ENCODE assay signal across 18 cellular contexts in the genomic region with DNA sequence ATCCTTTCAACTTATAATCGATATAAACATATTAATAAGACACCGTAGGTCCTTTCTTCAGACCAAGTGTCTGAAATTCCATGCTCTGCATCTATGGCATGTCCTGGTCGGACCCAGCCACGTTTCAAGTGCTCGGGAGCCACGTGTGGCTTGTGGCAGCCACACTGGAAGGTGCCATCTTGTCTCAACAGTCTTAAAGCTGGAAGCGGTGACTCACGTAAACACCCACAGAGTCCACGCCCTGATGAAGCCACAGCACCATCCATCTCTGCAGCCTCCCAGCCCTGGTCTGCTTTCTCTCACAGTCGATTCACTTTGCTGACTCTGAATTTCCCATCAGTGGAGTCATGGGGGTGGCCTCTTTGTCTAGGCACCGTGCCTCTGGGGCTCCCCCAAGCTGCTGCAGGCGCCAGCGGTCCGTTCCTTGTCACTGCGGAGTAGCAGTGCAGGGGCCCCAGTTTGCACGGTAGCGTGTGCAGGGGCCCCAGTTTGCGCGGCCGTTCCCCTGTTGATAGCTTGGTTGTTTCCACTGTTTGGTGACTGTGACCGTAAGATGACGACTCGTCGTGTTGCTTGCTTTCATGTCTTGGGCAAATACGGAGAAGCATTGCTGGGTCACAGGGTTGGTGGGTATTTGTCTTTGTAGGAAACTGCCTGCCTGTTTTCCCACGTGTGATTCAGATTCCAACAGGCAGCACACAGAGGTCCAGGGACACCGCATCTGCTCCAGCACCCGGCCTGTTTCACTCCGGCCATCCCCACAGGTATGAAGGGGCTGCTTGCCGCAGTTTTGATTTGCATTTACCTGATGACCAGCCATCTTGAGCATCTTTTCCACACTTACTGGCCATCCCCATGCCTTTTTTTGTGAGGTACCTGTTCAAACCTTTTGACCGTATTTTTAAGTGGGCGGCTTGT.
DNase-seq lines count a peak whose midpoint lies in the region; ATAC-seq and TF ChIP-seq lines count a peak whose summit lies in the region.
"Had no signal": no experiment of that assay in that cellular context is flagged by ENCODE, and none has a peak within 500 bp of the region (broad histone marks: within the 10 kb centered on the region; RNA-seq: fewer than 3 reads in every experiment).

No MANE protein-coding gene starts in this region.

- TF ChIP-seq POLR2A in sigmoid colon (IDR thresholded peaks at IDR 0.05), result no peak

- CTCF ChIA-PET in activated CD4-positive, alpha-beta T cell treated with anti-CD3 and anti-CD28 coated beads for 36 hours (lab: Charles Lee), result interaction anchor here (0.6 kb wide), 1 partner anchor 180 kb away, joined by 4 read pairs; no protein-coding TSS in a partner anchor

- H3K27me3 ChIP-seq in sigmoid colon, result no peaks in the 10 kb centered on the region
- H3K27me3 ChIP-seq: SJCRH30, thyroid gland had no signal

- no peak overlapping the region for H3K27ac Mint-ChIP-seq in activated CD4-positive, alpha-beta T cell treated with anti-CD3 and anti-CD28 coated beads for 36 hours
- no peak overlapping the region for H3K27ac Mint-ChIP-seq in glutamatergic neuron (ENCODE audit: unreplicated experiment)
- H3K27ac Mint-ChIP-seq: T-helper 2 cell treated with Interferon-gamma antibody and Interleukin-4, amounts not matched to agents 5 μg/mL and 100 μg/mL, for 36 hours had no signal

- WGBS in sigmoid colon, 2 donors, result 97% methylated on average over 32 of the region's 32 CpGs

- POLR2A ChIA-PET in activated CD4-positive, alpha-beta T cell treated with anti-CD3 and anti-CD28 coated beads for 36 hours (lab: Charles Lee), result no interaction called here

- ATAC-seq in activated CD4-positive, alpha-beta T cell treated with anti-CD3 and anti-CD28 coated beads for 36 hours, result no peak

- DNase-seq in activated CD4-positive, alpha-beta T cell treated with anti-CD3 and anti-CD28 coated beads for 36 hours, result peak; percentile 32
- no peak for DNase-seq in activated CD4-positive, alpha-beta T cell treated with anti-CD3 and anti-CD28 coated beads, Interleukin-2, amount 50 U/mL, for 1 hour
- peak; percentile 10 for DNase-seq in HT1080 (ENCODE audit: low read depth)
- peak; percentile 4 for DNase-seq in glutamatergic neuron
- DNase-seq in sigmoid colon, result peak; percentile 50
- no peak for DNase-seq in GM03348 (ENCODE audit: low spot score)
- no peak for DNase-seq in NCI-H2029 (lab: John Stamatoyannopoulos, UW)
- DNase-seq in retina, result no peak
- DNase-seq: 8988T; DMS 273 treated with DMSO at 0.1 percent for 48 hours; effector CD4-positive, alpha-beta T cell; NCI-H2081; NCI-H524 treated with DMSO at 0.1 percent for 48 hours; SJCRH30; thyroid gland had no signal

- H3K4me3 ChIP-seq in sigmoid colon, result no peak overlapping the region
- H3K4me3 ChIP-seq: SJCRH30, thyroid gland had no signal

- no peak for TF ChIP-seq EP300 in sigmoid colon (IDR thresholded peaks at IDR 0.05)

- no peak overlapping the region for H3K27ac ChIP-seq in sigmoid colon
- H3K27ac ChIP-seq: C4-2B, parathyroid adenoma, SJCRH30, thyroid gland had no signal

- no peaks in the 10 kb centered on the region for H3K9me3 Mint-ChIP-seq in activated CD4-positive, alpha-beta T cell treated with anti-CD3 and anti-CD28 coated beads for 36 hours (ENCODE audit: low read depth)
- peaks cover 16% of the 10 kb centered on the region for H3K9me3 Mint-ChIP-seq in glutamatergic neuron (ENCODE audit: unreplicated experiment)
- H3K9me3 Mint-ChIP-seq: T-helper 2 cell treated with Interferon-gamma antibody and Interleukin-4, amounts not matched to agents 5 μg/mL and 100 μg/mL, for 36 hours had no signal

- TF ChIP-seq CTCF in glutamatergic neuron (IDR thresholded peaks at IDR 0.05; ENCODE audit: partially characterized antibody, unreplicated experiment), result no peak
- no peak for TF ChIP-seq CTCF in sigmoid colon (IDR thresholded peaks at IDR 0.05)

- H3K4me1 ChIP-seq in sigmoid colon, result peaks cover 0 to 20% (median 16%) of the 10 kb centered on the region in 4 donors
- H3K4me1 ChIP-seq: parathyroid adenoma, SJCRH30, thyroid gland had no signal

- H3K36me3 Mint-ChIP-seq in activated CD4-positive, alpha-beta T cell treated with anti-CD3 and anti-CD28 coated beads for 36 hours (ENCODE audit: low read depth), result peaks cover 28% of the 10 kb centered on the region
- peaks cover 9% of the 10 kb centered on the region for H3K36me3 Mint-ChIP-seq in glutamatergic neuron (ENCODE audit: unreplicated experiment)

- H3K36me3 ChIP-seq in sigmoid colon, result peaks cover 37 to 72% (median 56%) of the 10 kb centered on the region in 4 donors
- H3K36me3 ChIP-seq: SJCRH30 had no signal

- H3K4me1 Mint-ChIP-seq in activated CD4-positive, alpha-beta T cell treated with anti-CD3 and anti-CD28 coated beads for 36 hours, result peaks cover 17% of the 10 kb centered on the region
- H3K4me1 Mint-ChIP-seq in glutamatergic neuron (ENCODE audit: low read depth, unreplicated experiment), result peaks cover 6% of the 10 kb centered on the region

- no peaks in the 10 kb centered on the region for H3K27me3 Mint-ChIP-seq in activated CD4-positive, alpha-beta T cell treated with anti-CD3 and anti-CD28 coated beads for 36 hours
- peaks cover 17% of the 10 kb centered on the region for H3K27me3 Mint-ChIP-seq in glutamatergic neuron (ENCODE audit: unreplicated experiment)

- intact Hi-C loops in activated CD4-positive, alpha-beta T cell treated with anti-CD3 and anti-CD28 coated beads for 36 hours (cut with DNase I, micrococcal nuclease), result no loop called here
- intact Hi-C loops in sigmoid colon (cut with DNase I), result no loop called here

- no peak overlapping the region for H3K4me3 Mint-ChIP-seq in activated CD4-positive, alpha-beta T cell treated with anti-CD3 and anti-CD28 coated beads for 36 hours
- no peak overlapping the region for H3K4me3 Mint-ChIP-seq in glutamatergic neuron (ENCODE audit: unreplicated experiment)
- H3K4me3 Mint-ChIP-seq: T-helper 2 cell treated with Interferon-gamma antibody and Interleukin-4, amounts not matched to agents 5 μg/mL and 100 μg/mL, for 36 hours had no signal

- no peaks in the 10 kb centered on the region for H3K9me3 ChIP-seq in sigmoid colon
- H3K9me3 ChIP-seq: SJCRH30, thyroid gland had no signal

Comparison
In these comparisons a context has a peak if more than half of its experiments do, and no peak if none do; other contexts are left out.
1. DNase-seq: peak in activated CD4-positive, alpha-beta T cell treated with anti-CD3 and anti-CD28 coated beads for 36 hours (single experiment), HT1080 (single experiment), glutamatergic neuron (single experiment) and sigmoid colon (single experiment); none in activated CD4-positive, alpha-beta T cell treated with anti-CD3 and anti-CD28 coated beads, Interleukin-2, amount 50 U/mL, for 1 hour (single experiment), GM03348 (single experiment), NCI-H2029 (single experiment) and retina (single experiment).